9 cellular contexts compared by ENCODE assay signal in genomic region chr14:22427771-22428228, GRCh38.
DNase-seq lines count a peak whose midpoint lies in the region; ATAC-seq lines count a peak whose summit lies in the region.
"Had no signal": no experiment of that assay in that cellular context is flagged by ENCODE, and none has a peak within 500 bp of the region (broad histone marks: within the 10 kb centered on the region; RNA-seq: fewer than 3 reads in every experiment).

No MANE protein-coding gene starts in this region.

- ATAC-seq in activated naive CD4-positive, alpha-beta T cell treated with anti-CD3 and anti-CD28 coated beads, Interleukin-2, amount 50 U/mL, for 72 hours = no peak
- no peak for ATAC-seq in GM19452 (IDR thresholded peaks at IDR 0.05; ENCODE audit: unreplicated experiment)

- H3K36me3 Mint-ChIP-seq in activated naive CD4-positive, alpha-beta T cell treated with anti-CD3 and anti-CD28 coated beads, Interleukin-2, amount 50 U/mL, for 72 hours = no peaks in the 10 kb centered on the region

- no peak overlapping the region for H3K27ac Mint-ChIP-seq in activated naive CD4-positive, alpha-beta T cell treated with anti-CD3 and anti-CD28 coated beads, Interleukin-2, amount 50 U/mL, for 72 hours

- H3K9me3 Mint-ChIP-seq in activated naive CD4-positive, alpha-beta T cell treated with anti-CD3 and anti-CD28 coated beads, Interleukin-2, amount 50 U/mL, for 72 hours = no peaks in the 10 kb centered on the region

- DNase-seq in HuH-7.5 (ENCODE audit: low spot score) (peak; percentile 24), astrocyte of the hippocampus (ENCODE audit: low read depth, low spot score) (peak; percentile 61), left kidney (ENCODE audit: low read depth, low spot score) (peak; percentile 40), superior temporal gyrus (ENCODE audit: extremely low spot score) (peak; percentile 51), HK-2 (ENCODE audit: unreplicated experiment) (no peak)
- no peak for DNase-seq in activated CD4-positive, alpha-beta T cell treated with anti-CD3 and anti-CD28 coated beads for 4 hours
- no peak for DNase-seq in activated naive CD4-positive, alpha-beta T cell treated with anti-CD3 and anti-CD28 coated beads, Interleukin-2, amount 50 U/mL, for 72 hours (ENCODE audit: low spot score in 2 of 2)
- DNase-seq: activated CD4-positive, alpha-beta T cell treated with anti-CD3 and anti-CD28 coated beads for 1 hour had no signal

Comparison
In these comparisons a context has a peak if more than half of its experiments do, and no peak if none do; other contexts are left out.
1. DNase-seq: peak in HuH-7.5 (single experiment), astrocyte of the hippocampus (single experiment), left kidney (single experiment) and superior temporal gyrus (single experiment); none in HK-2 (single experiment), activated CD4-positive, alpha-beta T cell treated with anti-CD3 and anti-CD28 coated beads for 4 hours (0 of 2) and activated naive CD4-positive, alpha-beta T cell treated with anti-CD3 and anti-CD28 coated beads, Interleukin-2, amount 50 U/mL, for 72 hours (0 of 2).